ENCODE assay signal across 13 cellular contexts in genomic region chr2:219418155-219418569, GRCh38. TPM values are rescaled to one million over a fixed set of nuclear protein-coding genes. Genes with fewer than 3 reads are reported as not detected.
DNase-seq lines count a peak whose midpoint lies in the region; ATAC-seq, FAIRE-seq and TF ChIP-seq lines count a peak whose summit lies in the region.
"Had no signal": no experiment of that assay in that cellular context is flagged by ENCODE, and none has a peak within 500 bp of the region (broad histone marks: within the 10 kb centered on the region; RNA-seq: fewer than 3 reads in every experiment).

TSS of gene DES (plus strand) at chr2:219418377. CDS start at chr2:219418463, 86 bp downstream.

- TF ChIP-seq CTCF in pancreas (IDR thresholded peaks at IDR 0.05): no peak

- peak within 1 kb of the TSS; percentile 51 for H3K4me3 ChIP-seq in right cardiac atrium (ENCODE audit: low read length)
- H3K4me3 ChIP-seq in pancreas: peak within 1 kb of the TSS in 1 of 4 donors; percentile 15
- H3K4me3 ChIP-seq in aorta (ENCODE audit: low read length in 2 of 2): no peak within 1 kb of the TSS

- no peak for DNase-seq in activated naive CD8-positive, alpha-beta T cell treated with anti-CD3 and anti-CD28 coated beads, Interleukin-2, amount 10 ng/mL, durations not matched to agents 7 days and 5 days
- no peak for DNase-seq in activated naive CD8-positive, alpha-beta T cell treated with anti-CD3 and anti-CD28 coated beads, Interleukin-2, amount 50 U/mL, for 24 hours
- peak; percentile 67 to 92 (median 87) for DNase-seq in right cardiac atrium
- peak in 1 of 6 donors; percentile 69 for DNase-seq in pancreas
- peak in 1 of 2 donors; percentile 79 for DNase-seq in aorta
- DNase-seq in activated CD4-positive, alpha-beta T cell treated with anti-CD3 and anti-CD28 coated beads, Interleukin-2, amount 50 U/mL, for 1 hour: no peak
- DNase-seq: 8988T; activated gamma-delta T cell; naive thymus-derived CD4-positive, alpha-beta T cell; NCI-H1105 had no signal

- 5% methylated on average over 39 of the region's 39 CpGs for whole genome bisulfite sequencing in right cardiac atrium
- 16 to 17% methylated on average over 38 to 39 of the region's 39 CpGs for WGBS in pancreas, 2 donors
- WGBS in aorta, 2 donors: 19 to 27% methylated on average over 28 to 39 of the region's 39 CpGs

- H3K27ac Mint-ChIP-seq in activated naive CD8-positive, alpha-beta T cell treated with anti-CD3 and anti-CD28 coated beads, Interleukin-2, amount 10 ng/mL, durations not matched to agents 7 days and 5 days: no peak within 1 kb of the TSS
- no peak within 1 kb of the TSS for H3K27ac Mint-ChIP-seq in activated naive CD8-positive, alpha-beta T cell treated with anti-CD3 and anti-CD28 coated beads, Interleukin-2, amount 50 U/mL, for 24 hours
- H3K27ac Mint-ChIP-seq: naive thymus-derived CD4-positive, alpha-beta T cell had no signal

- FAIRE-seq in pancreas (lab: Jason Lieb, UNC): no peak

- peak; percentile 21 for ATAC-seq in activated naive CD8-positive, alpha-beta T cell treated with anti-CD3 and anti-CD28 coated beads, Interleukin-2, amount 10 ng/mL, durations not matched to agents 7 days and 5 days (ENCODE audit: low read depth)
- ATAC-seq in activated naive CD8-positive, alpha-beta T cell treated with anti-CD3 and anti-CD28 coated beads, Interleukin-2, amount 50 U/mL, for 24 hours: no peak
- peak; percentile 67 to 73 for ATAC-seq in right cardiac atrium
- peak in 3 of 4 donors; percentile 28 to 37 (median 34) for ATAC-seq in pancreas
- peak; percentile 15 for ATAC-seq in aorta (ENCODE audit: low FRiP score)
- no peak for ATAC-seq in HG03139 (IDR thresholded peaks at IDR 0.05; ENCODE audit: unreplicated experiment)
- ATAC-seq in HG03521 (IDR thresholded peaks at IDR 0.05; ENCODE audit: unreplicated experiment): no peak
- ATAC-seq: naive thymus-derived CD4-positive, alpha-beta T cell had no signal

- H3K4me1 ChIP-seq in right cardiac atrium (ENCODE audit: control insufficient read depth, insufficient read depth, low read length) (no peaks in the 10 kb centered on the region), pancreas (no peaks in the 10 kb centered on the region), aorta (ENCODE audit: control insufficient read depth in 1 of 2, insufficient read depth in 2 of 2, low read length in 2 of 2) (no peaks in the 10 kb centered on the region)

- no peaks in the 10 kb centered on the region for H3K36me3 Mint-ChIP-seq in activated naive CD8-positive, alpha-beta T cell treated with anti-CD3 and anti-CD28 coated beads, Interleukin-2, amount 10 ng/mL, durations not matched to agents 7 days and 5 days
- no peaks in the 10 kb centered on the region for H3K36me3 Mint-ChIP-seq in activated naive CD8-positive, alpha-beta T cell treated with anti-CD3 and anti-CD28 coated beads, Interleukin-2, amount 50 U/mL, for 24 hours (ENCODE audit: low read depth)

- H3K27me3 Mint-ChIP-seq in activated naive CD8-positive, alpha-beta T cell treated with anti-CD3 and anti-CD28 coated beads, Interleukin-2, amount 10 ng/mL, durations not matched to agents 7 days and 5 days: peaks cover 44% of the 10 kb centered on the region
- peaks cover 39% of the 10 kb centered on the region for H3K27me3 Mint-ChIP-seq in activated naive CD8-positive, alpha-beta T cell treated with anti-CD3 and anti-CD28 coated beads, Interleukin-2, amount 50 U/mL, for 24 hours

- peak within 1 kb of the TSS; percentile 95 for H3K27ac ChIP-seq in right cardiac atrium (ENCODE audit: low read length)
- H3K27ac ChIP-seq in pancreas: no peak within 1 kb of the TSS
- no peak within 1 kb of the TSS for H3K27ac ChIP-seq in aorta (ENCODE audit: low read depth in 1 of 2, low read length in 2 of 2)
- H3K27ac ChIP-seq: epithelial cell of prostate had no signal

- H3K4me1 Mint-ChIP-seq in activated naive CD8-positive, alpha-beta T cell treated with anti-CD3 and anti-CD28 coated beads, Interleukin-2, amount 10 ng/mL, durations not matched to agents 7 days and 5 days: peaks cover 2% of the 10 kb centered on the region
- no peaks in the 10 kb centered on the region for H3K4me1 Mint-ChIP-seq in activated naive CD8-positive, alpha-beta T cell treated with anti-CD3 and anti-CD28 coated beads, Interleukin-2, amount 50 U/mL, for 24 hours

- H3K27me3 ChIP-seq in right cardiac atrium (ENCODE audit: control insufficient read depth, insufficient read depth) (no peaks in the 10 kb centered on the region), pancreas (peaks cover 0 to 13% (median 3%) of the 10 kb centered on the region in 4 donors), aorta (ENCODE audit: control insufficient read depth in 1 of 2, insufficient read depth in 2 of 2, low read length in 1 of 2) (no peaks in the 10 kb centered on the region)

- intact Hi-C loops in right cardiac atrium (cut with DNase I) (no loop called here), pancreas (cut with DNase I) (no loop called here), aorta (cut with DNase I) (no loop called here)

- H3K9me3 ChIP-seq in right cardiac atrium (ENCODE audit: control insufficient read depth, low read length) (no peaks in the 10 kb centered on the region), pancreas (no peaks in the 10 kb centered on the region), aorta (ENCODE audit: control insufficient read depth, low read length) (no peaks in the 10 kb centered on the region)

- no peaks in the 10 kb centered on the region for H3K9me3 Mint-ChIP-seq in activated naive CD8-positive, alpha-beta T cell treated with anti-CD3 and anti-CD28 coated beads, Interleukin-2, amount 10 ng/mL, durations not matched to agents 7 days and 5 days
- H3K9me3 Mint-ChIP-seq in activated naive CD8-positive, alpha-beta T cell treated with anti-CD3 and anti-CD28 coated beads, Interleukin-2, amount 50 U/mL, for 24 hours: no peaks in the 10 kb centered on the region

- H3K4me3 Mint-ChIP-seq in activated naive CD8-positive, alpha-beta T cell treated with anti-CD3 and anti-CD28 coated beads, Interleukin-2, amount 10 ng/mL, durations not matched to agents 7 days and 5 days: no peak within 1 kb of the TSS
- H3K4me3 Mint-ChIP-seq in activated naive CD8-positive, alpha-beta T cell treated with anti-CD3 and anti-CD28 coated beads, Interleukin-2, amount 50 U/mL, for 24 hours: no peak within 1 kb of the TSS

- no peaks in the 10 kb centered on the region for H3K36me3 ChIP-seq in pancreas
- H3K36me3 ChIP-seq in aorta (ENCODE audit: control insufficient read depth in 1 of 2, insufficient read depth in 2 of 2, low read length in 1 of 2): no peaks in the 10 kb centered on the region

- POLR2A ChIA-PET in activated naive CD8-positive, alpha-beta T cell treated with anti-CD3 and anti-CD28 coated beads, Interleukin-2, amount 10 ng/mL, durations not matched to agents 7 days and 5 days (lab: Charles Lee): no interaction called here

RNA-seq across cellular contexts. Expression of gene DES, which starts in this region (rescaled TPM):
- not detected for total RNA-seq in activated naive CD8-positive, alpha-beta T cell treated with anti-CD3 and anti-CD28 coated beads, Interleukin-2, amount 10 ng/mL, durations not matched to agents 7 days and 5 days
- total RNA-seq in right cardiac atrium: over 10,000 TPM in 1 of 4 donors, 1,000 to 10,000 TPM in 3; 6,970 to 10,932 (median 7,338) TPM
- 9,146 TPM for polyA plus RNA-seq in right cardiac atrium
- 1 to 10 TPM in 5 of 6 donors, under 1 TPM in 1; 0.75 to 6.1 (median 1.9) TPM for total RNA-seq in pancreas
- polyA plus RNA-seq in pancreas: 100 to 1,000 TPM in 1 of 2 donors, 10 to 100 TPM in 1; 12.6 to 101 TPM
- total RNA-seq in aorta: 100 to 1,000 TPM; 282 to 314 TPM
- 100 to 1,000 TPM in 1 of 2 donors, 10 to 100 TPM in 1; 22.5 to 145 TPM for polyA plus RNA-seq in aorta
- polyA plus RNA-seq: naive thymus-derived CD4-positive, alpha-beta T cell had no signal

Comparison
In these comparisons a context has a peak if more than half of its experiments do, and no peak if none do; other contexts are left out.
1. RNA of gene DES (total RNA-seq): 6,970 to 10,932 TPM in right cardiac atrium and 282 to 314 TPM in aorta; 0.75 to 6.1 TPM in pancreas and not detected in activated naive CD8-positive, alpha-beta T cell treated with anti-CD3 and anti-CD28 coated beads, Interleukin-2, amount 10 ng/mL, durations not matched to agents 7 days and 5 days; every median in the first group is over 10 times any median in the second.
2. RNA of gene DES (total RNA-seq): 6,970 to 10,932 TPM in right cardiac atrium; 282 to 314 TPM in aorta; every median in the first group is over 10 times any median in the second.
3. RNA of gene DES (polyA plus RNA-seq): 9,146 TPM in right cardiac atrium (single experiment); 22.5 to 145 TPM in aorta and 12.6 to 101 TPM in pancreas; every median in the first group is over 10 times any median in the second.
4. Peak in ATAC-seq in activated naive CD8-positive, alpha-beta T cell treated with anti-CD3 and anti-CD28 coated beads, Interleukin-2, amount 10 ng/mL, durations not matched to agents 7 days and 5 days; RNA of the gene not detected or under 1 TPM.
5. ATAC-seq: peak in right cardiac atrium (2 of 2), pancreas (3 of 4) and aorta (single experiment); none in activated naive CD8-positive, alpha-beta T cell treated with anti-CD3 and anti-CD28 coated beads, Interleukin-2, amount 50 U/mL, for 24 hours (single experiment), HG03139 (single experiment) and HG03521 (single experiment).
6. DNase-seq: peak in right cardiac atrium (3 of 3); none in activated naive CD8-positive, alpha-beta T cell treated with anti-CD3 and anti-CD28 coated beads, Interleukin-2, amount 10 ng/mL, durations not matched to agents 7 days and 5 days (single experiment), activated naive CD8-positive, alpha-beta T cell treated with anti-CD3 and anti-CD28 coated beads, Interleukin-2, amount 50 U/mL, for 24 hours (single experiment) and activated CD4-positive, alpha-beta T cell treated with anti-CD3 and anti-CD28 coated beads, Interleukin-2, amount 50 U/mL, for 1 hour (single experiment).